ENCODE assay signal across 9 cellular contexts in genomic region chr19:57887195-57887941, GRCh38. TPM values are rescaled to one million over a fixed set of nuclear protein-coding genes. Genes with fewer than 3 reads are reported as not detected.
A peak's percentile ranks its signal among the peaks of the same experiment; 100 is the strongest.
DNase-seq lines count a peak whose midpoint lies in the region; ATAC-seq, FAIRE-seq and TF ChIP-seq lines count a peak whose summit lies in the region.
"Had no signal": no experiment of that assay in that cellular context is flagged by ENCODE, and none has a peak within 500 bp of the region (broad histone marks: within the 10 kb centered on the region; RNA-seq: fewer than 3 reads in every experiment).

No MANE protein-coding gene starts in this region.

- no peak for ATAC-seq in Panc1
- no peak for ATAC-seq in HG03045 (IDR thresholded peaks at IDR 0.05; ENCODE audit: unreplicated experiment)
- ATAC-seq in GM21717 (IDR thresholded peaks at IDR 0.05; ENCODE audit: unreplicated experiment): no peak

- H3K4me3 ChIP-seq in Panc1 (ENCODE audit: low read depth in 2 of 2, low read length in 2 of 2): no peak overlapping the region
- peak overlapping the region in 3 of 4 donors; percentile 42 to 67 (median 64) for H3K4me3 ChIP-seq in esophagus squamous epithelium
- no peak overlapping the region for H3K4me3 ChIP-seq in trophoblast cell (ENCODE audit: low read depth, low read length)

- H2BK12ac ChIP-seq in trophoblast cell (ENCODE audit: low read length): no peak overlapping the region

- peak overlapping the region; percentile 58 for H4K12ac ChIP-seq in trophoblast cell (ENCODE audit: low read depth, low read length)

- TF ChIP-seq POLR2A in GM12892 (IDR thresholded peaks at IDR 0.05; ENCODE audit: low read depth, low read length): no peak
- TF ChIP-seq POLR2A in esophagus squamous epithelium (IDR thresholded peaks at IDR 0.05): no peak

- TF ChIP-seq CTCF in Panc1 (IDR thresholded peaks at IDR 0.05): no peak
- no peak for TF ChIP-seq CTCF in esophagus squamous epithelium (IDR thresholded peaks at IDR 0.05)

- no peaks in the 10 kb centered on the region for H3K27me3 ChIP-seq in Panc1 (ENCODE audit: control insufficient read depth, insufficient read depth, low read length)
- H3K27me3 ChIP-seq in esophagus squamous epithelium: no peaks in the 10 kb centered on the region
- H3K27me3 ChIP-seq in trophoblast cell (ENCODE audit: insufficient read depth, low read length): no peaks in the 10 kb centered on the region

- H2AFZ ChIP-seq in trophoblast cell (ENCODE audit: insufficient read depth, low read length, poor library complexity): no peak overlapping the region

- H3K4me2 ChIP-seq in trophoblast cell (ENCODE audit: low read length): peak overlapping the region; percentile 91

- FAIRE-seq in GM12892 (lab: Jason Lieb, UNC): peak; percentile 86

- H3K4me1 ChIP-seq in Panc1 (ENCODE audit: control insufficient read depth, insufficient read depth, low read length) (no peaks in the 10 kb centered on the region), esophagus squamous epithelium (peaks cover 0 to 33% (median 6%) of the 10 kb centered on the region in 3 donors), trophoblast cell (ENCODE audit: control insufficient read depth in 1 of 2, insufficient read depth in 2 of 2, low read length in 2 of 2) (peaks cover 4 to 26% of the 10 kb centered on the region in 2 experiments)

- H3K4ac ChIP-seq in trophoblast cell (ENCODE audit: low read depth, low read length): peak overlapping the region; percentile 93

- H3K14ac ChIP-seq in trophoblast cell (ENCODE audit: low read length): no peak overlapping the region

- DNase-seq in GM12892 (ENCODE audit: insufficient read length) (no peak), Panc1 (ENCODE audit: low read depth, low spot score) (no peak), esophagus squamous epithelium (lab: John Stamatoyannopoulos, UW) (no peak), trophoblast cell (peak in 1 of 2 donors; percentile 59), GOT3 (lab: John Stamatoyannopoulos, UW) (no peak), A172 (ENCODE audit: low spot score) (no peak)
- DNase-seq: stimulated activated CD4-positive, alpha-beta T cell treated with anti-CD3 and anti-CD28 coated beads, Interleukin-2, amount 100 ng/mL, for 48 hours had no signal

- H3K23ac ChIP-seq in trophoblast cell (ENCODE audit: low read length): no peak overlapping the region

- H3K9ac ChIP-seq in trophoblast cell (ENCODE audit: low read length): no peak overlapping the region

- H2BK120ac ChIP-seq in trophoblast cell (ENCODE audit: insufficient read depth, low read length, poor library complexity): no peak overlapping the region

- peaks cover 22% of the 10 kb centered on the region for H3K79me1 ChIP-seq in trophoblast cell (ENCODE audit: low read length)

- WGBS in esophagus squamous epithelium, 2 donors: 22 to 28% methylated on average over 6 of the region's 6 CpGs
- no CpG with 5 or more reads among the region's 6 CpGs for WGBS in trophoblast cell (ENCODE audit: extremely low coverage, insufficient coverage, insufficient read length)

- CTCF ChIA-PET in Panc1 (lab: Charles Lee): no interaction called here

- in situ Hi-C loops in Panc1 (cut with HindIII; ENCODE audit: low pct_unique_long_range_greater_than_20kb, low sequenced_read_pairs): no loop called here

- peak overlapping the region; percentile 55 for H4K8ac ChIP-seq in trophoblast cell (ENCODE audit: low read depth, low read length)

- TSS peak; percentile 39 for BruUV-seq in Panc1 (replicated peaks; lab: Mats Ljungman, UMichigan)

- no peaks in the 10 kb centered on the region for H3K36me3 ChIP-seq in Panc1 (ENCODE audit: control insufficient read depth, insufficient read depth, low read length)
- peaks cover 0 to 31% (median 0%) of the 10 kb centered on the region in 3 donors for H3K36me3 ChIP-seq in esophagus squamous epithelium
- peaks cover 3 to 8% of the 10 kb centered on the region in 2 experiments for H3K36me3 ChIP-seq in trophoblast cell (ENCODE audit: control insufficient read depth in 1 of 2, insufficient read depth in 2 of 2, low read length in 2 of 2)

- H3K9me3 ChIP-seq in Panc1 (ENCODE audit: control insufficient read depth, insufficient read depth, low read depth, low read length) (no peaks in the 10 kb centered on the region; the same call in 1 of the 2 replicates), esophagus squamous epithelium (peaks cover 0 to 55% (median 13%) of the 10 kb centered on the region in 3 donors), trophoblast cell (ENCODE audit: insufficient read depth, low read depth, low read length) (peaks cover 4% of the 10 kb centered on the region)

- H2BK5ac ChIP-seq in trophoblast cell (ENCODE audit: low read depth, low read length, poor library complexity): no peak overlapping the region

- intact Hi-C loops in Panc1 (cut with micrococcal nuclease; ENCODE audit: unreplicated experiment): no loop called here
- intact Hi-C loops in esophagus squamous epithelium (cut with DNase I): no loop called here

- POLR2A ChIA-PET in Panc1 (lab: Charles Lee): no interaction called here

- no peak overlapping the region for H3K27ac ChIP-seq in Panc1 (ENCODE audit: low read length)
- H3K27ac ChIP-seq in esophagus squamous epithelium: peak overlapping the region in 1 of 4 donors; percentile 33
- H3K27ac ChIP-seq in trophoblast cell (ENCODE audit: low read depth, low read length): peak overlapping the region; percentile 27

- peaks cover 12% of the 10 kb centered on the region for H3K79me2 ChIP-seq in trophoblast cell (ENCODE audit: control insufficient read depth, insufficient read depth, low read length, poor library complexity)

- no peak overlapping the region for H3K18ac ChIP-seq in trophoblast cell (ENCODE audit: low read length)

- H4K91ac ChIP-seq in trophoblast cell (ENCODE audit: low read depth, low read length): peak overlapping the region; percentile 41

- H2AK5ac ChIP-seq in trophoblast cell (ENCODE audit: low read length): no peak overlapping the region

RNA-seq across cellular contexts. Expression of gene ZNF814, which starts 1.5 kb away (rescaled TPM):
- polyA plus RNA-seq in GM12892 (2012; ENCODE audit: missing spikeins): 18.9 TPM
- total RNA-seq in Panc1 (2021; ENCODE audit: unreplicated experiment): 4.8 TPM
- 7.0 TPM for polyA plus RNA-seq in Panc1 (2012; ENCODE audit: insufficient read length)
- total RNA-seq in esophagus squamous epithelium: 10 to 100 TPM in 1 of 4 donors, 1 to 10 TPM in 3; 3.0 to 12.6 (median 5.0) TPM
- polyA plus RNA-seq in trophoblast cell (2013): 18.9 and 19.3 TPM in 2 replicates
- 0.29 and 1.7 TPM in 2 replicates for total RNA-seq in A172 (2014; rRNA removed; shearing (Covaris generic))

RNA-seq across cellular contexts. Expression of gene ZNF417, which starts 29.0 kb away (rescaled TPM):
- polyA plus RNA-seq in GM12892 (2012; ENCODE audit: missing spikeins): 4.1 TPM
- 22.8 TPM for total RNA-seq in Panc1 (2021; ENCODE audit: unreplicated experiment)
- 6.0 TPM for polyA plus RNA-seq in Panc1 (2012; ENCODE audit: insufficient read length)
- 10 to 100 TPM in 1 of 4 donors, 1 to 10 TPM in 3; 4.3 to 11.1 (median 6.1) TPM for total RNA-seq in esophagus squamous epithelium
- polyA plus RNA-seq in trophoblast cell (2013): 8.1 TPM in 2 replicates
- 10.1 and 11.7 TPM in 2 replicates for total RNA-seq in A172 (2014; rRNA removed; shearing (Covaris generic))

RNA-seq across cellular contexts. Expression of gene ZNF587, which starts 37.7 kb away (rescaled TPM):
- polyA plus RNA-seq in GM12892 (2012; ENCODE audit: missing spikeins): 11.6 TPM
- total RNA-seq in Panc1 (2021; ENCODE audit: unreplicated experiment): 57.3 TPM
- 14.1 TPM for polyA plus RNA-seq in Panc1 (2012; ENCODE audit: insufficient read length)
- total RNA-seq in esophagus squamous epithelium: 10 to 100 TPM; 13.2 to 27.5 (median 16.3) TPM
- polyA plus RNA-seq in trophoblast cell (2013): 18.5 and 19.9 TPM in 2 replicates
- 24.7 and 31.9 TPM in 2 replicates for total RNA-seq in A172 (2014; rRNA removed; shearing (Covaris generic))

RNA-seq across cellular contexts. Expression of gene ZNF418, which starts 47.8 kb away (rescaled TPM):
- 0.87 TPM for polyA plus RNA-seq in GM12892 (2012; ENCODE audit: missing spikeins)
- 5.1 TPM for total RNA-seq in Panc1 (2021; ENCODE audit: unreplicated experiment)
- 3.1 TPM for polyA plus RNA-seq in Panc1 (2012; ENCODE audit: insufficient read length)
- 1 to 10 TPM; 1.4 to 9.5 (median 3.5) TPM for total RNA-seq in esophagus squamous epithelium
- 5.0 and 5.3 TPM in 2 replicates for polyA plus RNA-seq in trophoblast cell (2013)
- 0.07 and 0.31 TPM in 2 replicates for total RNA-seq in A172 (2014; rRNA removed; shearing (Covaris generic))

RNA-seq across cellular contexts. Expression of gene ZNF587B, which starts 57.3 kb away (rescaled TPM):
- polyA plus RNA-seq in GM12892 (2012; ENCODE audit: missing spikeins): 8.7 TPM
- total RNA-seq in Panc1 (2021; ENCODE audit: unreplicated experiment) (17.6 TPM), esophagus squamous epithelium (10 to 100 TPM in 2 of 4 donors, 1 to 10 TPM in 2; 5.3 to 25.0 (median 13.3) TPM)
- 2.7 TPM for polyA plus RNA-seq in Panc1 (2012; ENCODE audit: insufficient read length)
- 7.5 and 8.0 TPM in 2 replicates for polyA plus RNA-seq in trophoblast cell (2013)
- total RNA-seq in A172 (2014; rRNA removed; shearing (Covaris generic)): 22.9 and 26.6 TPM in 2 replicates

Comparison
In these comparisons a context has a peak if more than half of its experiments do, and no peak if none do; other contexts are left out.
1. H3K4me3 ChIP-seq: peak in esophagus squamous epithelium (3 of 4); none in Panc1 (0 of 2) and trophoblast cell (single experiment).